In the genomic region with DNA sequence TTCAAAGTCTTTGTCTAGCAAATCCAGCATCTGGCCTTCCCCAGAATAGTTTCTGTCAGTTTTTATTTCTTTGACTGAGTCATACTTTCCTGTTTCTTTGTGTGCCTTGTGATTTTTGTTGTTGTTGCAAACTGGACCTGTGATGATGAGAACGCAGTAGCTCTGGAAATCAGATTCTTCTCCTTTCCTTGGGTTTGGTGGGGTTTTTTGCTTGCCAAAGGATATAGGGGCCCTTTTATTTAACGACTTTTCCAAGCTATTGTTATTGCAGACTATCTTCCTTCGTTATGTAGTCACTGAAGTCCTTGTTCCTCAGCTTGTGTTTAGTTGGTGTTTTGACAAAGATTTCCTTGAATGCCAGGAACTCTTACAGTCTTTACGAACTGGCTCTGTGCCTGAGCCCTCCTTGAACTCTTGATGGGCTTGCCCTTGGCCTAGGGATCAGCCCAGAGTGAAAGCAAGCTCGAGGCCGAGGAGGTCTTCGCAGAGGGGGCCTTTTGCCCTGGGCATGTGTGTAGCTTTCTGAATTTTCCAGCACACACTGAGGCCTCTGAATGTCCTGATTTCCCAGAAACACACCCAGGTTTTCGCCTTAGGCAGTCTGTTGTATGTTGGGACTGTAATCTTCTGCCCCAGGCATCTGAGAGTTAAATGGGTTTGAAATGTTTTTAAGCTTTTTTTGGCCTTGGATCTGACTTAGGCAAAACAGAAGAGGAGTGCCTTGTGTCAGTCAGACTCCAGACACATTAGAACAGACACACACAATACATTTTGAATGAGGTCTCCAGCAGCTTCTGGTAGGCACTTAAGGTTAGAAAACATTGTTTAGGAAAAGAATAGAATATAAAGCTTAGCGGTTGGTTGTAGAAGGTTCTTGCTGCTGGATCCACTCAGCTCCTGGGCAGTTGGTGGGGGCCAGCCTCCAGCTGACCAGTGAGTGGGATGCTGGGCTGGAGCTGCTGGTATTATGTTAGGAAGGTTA, we compare ENCODE assay signal across 8 cellular contexts. TPM values are rescaled to one million over a fixed set of nuclear protein-coding genes. Genes with fewer than 3 reads are reported as not detected.
DNase-seq lines count a peak whose midpoint lies in the region; ATAC-seq and TF ChIP-seq lines count a peak whose summit lies in the region.

No MANE protein-coding gene starts in this region.

- no peak for TF ChIP-seq CTCF in heart left ventricle (IDR thresholded peaks at IDR 0.05)

- no peaks in the 10 kb centered on the region for H3K9me3 Mint-ChIP-seq in activated T-helper 1 cell treated with anti-CD3 and anti-CD28 coated beads, Interleukin-12 subunit alpha, Interleukin-12 subunit beta, Interleukin-2, Interleukin-4 antibody, amounts not matched to agents 30 ng/mL and 10 ng/mL and 1 ng/mL, durations not matched to agents 14 hours and 24 hours and 36 hours

- H3K4me3 ChIP-seq in HAP-1 (no peak overlapping the region), heart left ventricle (peak overlapping the region in 7 of 12 donors; percentile 1 to 29 (median 13)), skin epidermis (no peak overlapping the region)

- H3K9me3 ChIP-seq in HAP-1 (no peaks in the 10 kb centered on the region), heart left ventricle (no peaks in the 10 kb centered on the region)

- peaks cover 3% of the 10 kb centered on the region for H3K36me3 Mint-ChIP-seq in activated T-helper 1 cell treated with anti-CD3 and anti-CD28 coated beads, Interleukin-12 subunit alpha, Interleukin-12 subunit beta, Interleukin-2, Interleukin-4 antibody, amounts not matched to agents 30 ng/mL and 10 ng/mL and 1 ng/mL, durations not matched to agents 14 hours and 24 hours and 36 hours (ENCODE audit: low read depth)

- H3K27me3 ChIP-seq in HAP-1 (ENCODE audit: low read depth) (no peaks in the 10 kb centered on the region), heart left ventricle (no peaks in the 10 kb centered on the region)

- intact Hi-C loops in activated T-helper 1 cell treated with anti-CD3 and anti-CD28 coated beads, Interleukin-12 subunit alpha, Interleukin-12 subunit beta, Interleukin-2, Interleukin-4 antibody, amounts not matched to agents 30 ng/mL and 10 ng/mL and 1 ng/mL, durations not matched to agents 14 hours and 24 hours and 36 hours (cut with micrococcal nuclease) = loop anchor here (2.0 kb wide), 1 partner anchor 18 kb away; no protein-coding TSS in a partner anchor
- intact Hi-C loops in heart left ventricle (cut with DNase I) = loop anchor here in 1 of 10 donors (5.0 kb wide), 1 partner anchor 39 kb away; no protein-coding TSS in a partner anchor

- peak; percentile 70 to 76 for DNase-seq in HAP-1 (ENCODE audit: low spot score in 2 of 2)
- no peak for DNase-seq in activated T-helper 1 cell treated with anti-CD3 and anti-CD28 coated beads, Interleukin-12 subunit alpha, Interleukin-12 subunit beta, Interleukin-2, Interleukin-4 antibody, amounts not matched to agents 30 ng/mL and 10 ng/mL and 1 ng/mL, durations not matched to agents 14 hours and 24 hours and 36 hours (ENCODE audit: low spot score)
- peak in 4 of 5 donors; percentile 40 to 59 (median 48) for DNase-seq in heart left ventricle
- no peak for DNase-seq in DMS153 treated with DMSO at 0.1 percent for 48 hours (lab: John Stamatoyannopoulos, UW; ENCODE audit: unreplicated experiment)
- DNase-seq in COR-L47 (lab: John Stamatoyannopoulos, UW) = no peak
- no peak for DNase-seq in NCI-H2029 treated with DMSO at 0.1 percent for 48 hours (lab: John Stamatoyannopoulos, UW)

- H3K4me3 Mint-ChIP-seq in activated T-helper 1 cell treated with anti-CD3 and anti-CD28 coated beads, Interleukin-12 subunit alpha, Interleukin-12 subunit beta, Interleukin-2, Interleukin-4 antibody, amounts not matched to agents 30 ng/mL and 10 ng/mL and 1 ng/mL, durations not matched to agents 14 hours and 24 hours and 36 hours = peak overlapping the region; percentile 3

- peaks cover 7% of the 10 kb centered on the region for H3K36me3 ChIP-seq in HAP-1 (replicated peaks)
- H3K36me3 ChIP-seq in heart left ventricle = no peaks in the 10 kb centered on the region

- peaks cover 52% of the 10 kb centered on the region for H3K4me1 Mint-ChIP-seq in activated T-helper 1 cell treated with anti-CD3 and anti-CD28 coated beads, Interleukin-12 subunit alpha, Interleukin-12 subunit beta, Interleukin-2, Interleukin-4 antibody, amounts not matched to agents 30 ng/mL and 10 ng/mL and 1 ng/mL, durations not matched to agents 14 hours and 24 hours and 36 hours (ENCODE audit: low read depth)

- H3K27me3 Mint-ChIP-seq in activated T-helper 1 cell treated with anti-CD3 and anti-CD28 coated beads, Interleukin-12 subunit alpha, Interleukin-12 subunit beta, Interleukin-2, Interleukin-4 antibody, amounts not matched to agents 30 ng/mL and 10 ng/mL and 1 ng/mL, durations not matched to agents 14 hours and 24 hours and 36 hours (ENCODE audit: insufficient read depth) = no peaks in the 10 kb centered on the region

- peaks cover 33% of the 10 kb centered on the region for H3K4me1 ChIP-seq in HAP-1
- H3K4me1 ChIP-seq in heart left ventricle = peaks cover 4 to 82% (median 53%) of the 10 kb centered on the region in 12 donors

- in situ Hi-C loops in HAP-1 (cut with MboI; ENCODE audit: low sequenced_read_pairs) = no loop called here

- H3K27ac Mint-ChIP-seq in activated T-helper 1 cell treated with anti-CD3 and anti-CD28 coated beads, Interleukin-12 subunit alpha, Interleukin-12 subunit beta, Interleukin-2, Interleukin-4 antibody, amounts not matched to agents 30 ng/mL and 10 ng/mL and 1 ng/mL, durations not matched to agents 14 hours and 24 hours and 36 hours = peak overlapping the region; percentile 76

- H3K27ac ChIP-seq in heart left ventricle = peak overlapping the region; percentile 43 to 90 (median 82)
- H3K27ac ChIP-seq in skin epidermis = peak overlapping the region in 20 of 21 experiments; percentile 57 to 89 (median 82)

- TF ChIP-seq POLR2A in heart left ventricle (IDR thresholded peaks at IDR 0.05) = no peak

- 15 to 31% (median 18%) methylated on average over 9 of the region's 9 CpGs for WGBS in heart left ventricle, 4 donors

- peak; percentile 43 to 70 (median 62) for ATAC-seq in heart left ventricle
- ATAC-seq in GM21717 (IDR thresholded peaks at IDR 0.05; ENCODE audit: unreplicated experiment) = no peak

RNA-seq across cellular contexts. Expression of a gene that starts 17.0 kb away (rescaled TPM):
- 97.7 and 98.1 TPM in 2 replicates for total RNA-seq in activated T-helper 1 cell treated with anti-CD3 and anti-CD28 coated beads, Interleukin-12 subunit alpha, Interleukin-12 subunit beta, Interleukin-2, Interleukin-4 antibody, amounts not matched to agents 30 ng/mL and 10 ng/mL and 1 ng/mL, durations not matched to agents 14 hours and 24 hours and 36 hours
- total RNA-seq in heart left ventricle = 10 to 100 TPM; 26.9 to 77.0 (median 33.9) TPM
- polyA plus RNA-seq in heart left ventricle = 10 to 100 TPM; 15.6 to 43.2 TPM

Comparison
In these comparisons a context has a peak if more than half of its experiments do, and no peak if none do; other contexts are left out.
1. DNase-seq: peak in HAP-1 (2 of 2) and heart left ventricle (4 of 5); none in activated T-helper 1 cell treated with anti-CD3 and anti-CD28 coated beads, Interleukin-12 subunit alpha, Interleukin-12 subunit beta, Interleukin-2, Interleukin-4 antibody, amounts not matched to agents 30 ng/mL and 10 ng/mL and 1 ng/mL, durations not matched to agents 14 hours and 24 hours and 36 hours (single experiment), DMS153 treated with DMSO at 0.1 percent for 48 hours (single experiment), COR-L47 (single experiment) and NCI-H2029 treated with DMSO at 0.1 percent for 48 hours (single experiment).
2. H3K4me3 ChIP-seq: peak in heart left ventricle (7 of 12); none in HAP-1 (single experiment) and skin epidermis (0 of 7).